8 cellular contexts compared by ENCODE assay signal in the genomic region with DNA sequence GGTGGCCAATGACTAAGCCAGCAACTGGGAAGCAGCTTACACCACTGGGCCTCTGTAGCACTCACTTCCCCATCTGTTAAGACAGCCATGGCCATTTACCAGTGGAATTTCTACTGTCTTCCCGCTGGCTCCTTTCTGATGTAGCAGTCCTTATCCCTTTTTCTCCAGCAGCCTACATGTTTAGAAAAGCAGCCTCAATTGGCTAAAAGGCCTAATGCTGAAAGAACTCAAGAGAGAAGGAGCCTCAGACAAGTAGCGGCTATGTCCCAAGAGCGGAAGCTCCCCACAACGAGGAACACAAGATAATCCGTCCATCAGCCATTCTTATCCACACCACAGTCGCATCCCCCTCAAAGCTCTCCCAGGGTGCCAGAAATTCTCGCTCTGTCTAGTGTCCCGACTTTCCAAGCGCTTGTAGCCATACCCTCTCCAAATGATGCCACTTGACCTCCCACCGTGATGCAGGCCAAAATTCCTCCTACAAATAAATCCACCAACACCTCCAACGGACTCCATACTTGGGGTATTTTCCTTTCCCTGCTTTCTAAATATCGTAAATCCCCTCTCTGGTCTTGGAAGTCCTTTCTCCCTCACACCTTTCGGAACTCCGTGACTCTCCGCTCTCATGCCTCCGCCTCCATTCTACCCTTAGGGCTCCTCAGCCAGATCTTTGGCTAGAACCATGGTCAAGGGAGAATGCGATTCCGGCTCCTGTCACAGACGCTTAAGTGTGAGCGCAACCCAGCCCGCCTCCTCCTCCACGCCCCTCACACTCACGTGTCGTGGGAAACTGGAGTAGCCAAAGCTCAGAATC. TPM values are rescaled to one million over a fixed set of nuclear protein-coding genes. Genes with fewer than 3 reads are reported as not detected.
A peak's percentile ranks its signal among the peaks of the same experiment; 100 is the strongest.
DNase-seq lines count a peak whose midpoint lies in the region; ATAC-seq and TF ChIP-seq lines count a peak whose summit lies in the region.

No MANE protein-coding gene starts in this region.

- peaks cover 48% of the 10 kb centered on the region for H3K4me1 Mint-ChIP-seq in activated CD8-positive, alpha-beta T cell treated with anti-CD3 and anti-CD28 coated beads for 36 hours (ENCODE audit: low read depth)

- H4K91ac ChIP-seq in neuronal stem cell (ENCODE audit: low read depth, low read length, poor library complexity), result no peak overlapping the region

- peak overlapping the region; percentile 73 for H3K4me2 ChIP-seq in neuronal stem cell (ENCODE audit: insufficient read depth, low read length, poor library complexity, severe bottlenecking)

- no peaks in the 10 kb centered on the region for H3K79me1 ChIP-seq in neuronal stem cell (ENCODE audit: low read depth, low read length)

- H3K27me3 ChIP-seq in HAP-1 (ENCODE audit: low read depth), result no peaks in the 10 kb centered on the region
- H3K27me3 ChIP-seq in neuronal stem cell (ENCODE audit: control insufficient read depth in 3 of 3, insufficient read depth in 3 of 3, low read depth in 1 of 3, low read length in 3 of 3), result no peaks in the 10 kb centered on the region

- peak overlapping the region; percentile 20 for H3K18ac ChIP-seq in neuronal stem cell (ENCODE audit: low read length)

- H3K4me3 ChIP-seq in HAP-1, result peak overlapping the region; percentile 75
- peak overlapping the region; percentile 71 for H3K4me3 ChIP-seq in fibroblast of villous mesenchyme (ENCODE audit: low read depth, low read length)
- peak overlapping the region; percentile 66 to 85 for H3K4me3 ChIP-seq in neuronal stem cell (ENCODE audit: low read length in 2 of 2)

- CTCF ChIA-PET in activated CD8-positive, alpha-beta T cell treated with anti-CD3 and anti-CD28 coated beads for 36 hours (lab: Charles Lee), result interaction anchor here (0.6 to 11.1 kb wide), 28 partner anchors 11 to 300 kb away, joined by 3 to 173 read pairs (median 5); partner anchors contain the start of gene PHC1

- no peak overlapping the region for H3K4ac ChIP-seq in neuronal stem cell (ENCODE audit: low read length)

- intact Hi-C loops in activated CD8-positive, alpha-beta T cell treated with anti-CD3 and anti-CD28 coated beads for 36 hours (cut with micrococcal nuclease), result loop anchor here (1.0 to 2.0 kb wide), 3 partner anchors 34 to 90 kb away; partner anchors contain the start of gene PHC1

- H2BK15ac ChIP-seq in neuronal stem cell (ENCODE audit: low read length), result no peak overlapping the region

- H3K23ac ChIP-seq in neuronal stem cell (ENCODE audit: low read depth, low read length, poor library complexity), result no peak overlapping the region

- H3K9ac ChIP-seq in neuronal stem cell (ENCODE audit: low read depth, low read length, poor library complexity), result peak overlapping the region; percentile 80

- H3K27ac ChIP-seq in neuronal stem cell (replicated peaks; ENCODE audit: low read length), result peak overlapping the region; percentile 57

- H2BK120ac ChIP-seq in neuronal stem cell (ENCODE audit: low read depth, low read length), result no peak overlapping the region

- POLR2A ChIA-PET in activated CD8-positive, alpha-beta T cell treated with anti-CD3 and anti-CD28 coated beads for 36 hours (lab: Charles Lee), result interaction anchor here (0.6 to 3.9 kb wide), 17 partner anchors 9 to 301 kb away, joined by 3 to 30 read pairs (median 4); no protein-coding TSS in a partner anchor

- peak; percentile 4 for ATAC-seq in activated CD8-positive, alpha-beta T cell treated with anti-CD3 and anti-CD28 coated beads for 36 hours

- peak overlapping the region; percentile 72 for H3K14ac ChIP-seq in neuronal stem cell (ENCODE audit: low read length)

- H3K9me3 Mint-ChIP-seq in activated CD8-positive, alpha-beta T cell treated with anti-CD3 and anti-CD28 coated beads for 36 hours, result peaks cover 14% of the 10 kb centered on the region

- H3K9me3 ChIP-seq in HAP-1, result no peaks in the 10 kb centered on the region
- peaks cover 3% of the 10 kb centered on the region in 2 donors for H3K9me3 ChIP-seq in neuronal stem cell (replicated peaks in 1 of 2; ENCODE audit: control insufficient read depth in 2 of 2, insufficient read depth in 1 of 2, low read depth in 1 of 2, low read length in 2 of 2)

- no peak overlapping the region for H2BK5ac ChIP-seq in neuronal stem cell (ENCODE audit: low read length)

- H3K36me3 Mint-ChIP-seq in activated CD8-positive, alpha-beta T cell treated with anti-CD3 and anti-CD28 coated beads for 36 hours (ENCODE audit: low read depth), result peaks cover 48% of the 10 kb centered on the region

- no CpG with 5 or more reads among the region's 24 CpGs for WGBS in neuronal stem cell (ENCODE audit: extremely low coverage in 2 of 2, insufficient read length in 2 of 2, insufficient replicate concordance in 1 of 2), 2 donors

- H2BK12ac ChIP-seq in neuronal stem cell (ENCODE audit: low read length), result no peak overlapping the region

- DNase-seq in activated T-cell treated with anti-CD3 and anti-CD28 coated beads for 1 hour (ENCODE audit: low read depth) (peak; percentile 25), activated T-cell treated with anti-CD3 and anti-CD28 coated beads for 4 hours (no peak), HAP-1 (ENCODE audit: low spot score in 2 of 2) (peak in 1 of 2 experiments; percentile 25), LoVo (ENCODE audit: low spot score) (peak; percentile 21), fibroblast of villous mesenchyme (ENCODE audit: low read depth) (peak; percentile 58), neuronal stem cell (ENCODE audit: low spot score) (peak; percentile 17), NCI-H446 (lab: John Stamatoyannopoulos, UW) (no peak)
- DNase-seq in activated CD8-positive, alpha-beta T cell treated with anti-CD3 and anti-CD28 coated beads for 36 hours, result peak; percentile 29

- TF ChIP-seq CTCF in activated CD8-positive, alpha-beta T cell treated with anti-CD3 and anti-CD28 coated beads for 36 hours (IDR thresholded peaks at IDR 0.05), result no peak
- no peak for TF ChIP-seq CTCF in fibroblast of villous mesenchyme (IDR thresholded peaks at IDR 0.05; ENCODE audit: insufficient read depth, low read depth, low read length)

- H3K36me3 ChIP-seq in HAP-1 (replicated peaks) (peaks cover 26% of the 10 kb centered on the region), neuronal stem cell (replicated peaks in 1 of 2; ENCODE audit: control insufficient read depth in 2 of 2, insufficient read depth in 2 of 2, low read length in 2 of 2) (peaks cover 7 to 37% of the 10 kb centered on the region in 2 donors)

- no peak overlapping the region for H4K8ac ChIP-seq in neuronal stem cell (ENCODE audit: low read depth, low read length)

- peak overlapping the region; percentile 90 for H3K27ac Mint-ChIP-seq in activated CD8-positive, alpha-beta T cell treated with anti-CD3 and anti-CD28 coated beads for 36 hours

- peak overlapping the region; percentile 87 for H2AFZ ChIP-seq in neuronal stem cell (ENCODE audit: low read length)

- peak overlapping the region; percentile 94 for H3K4me3 Mint-ChIP-seq in activated CD8-positive, alpha-beta T cell treated with anti-CD3 and anti-CD28 coated beads for 36 hours

- H3K4me1 ChIP-seq in HAP-1, result peaks cover 11% of the 10 kb centered on the region
- H3K4me1 ChIP-seq in neuronal stem cell (ENCODE audit: control insufficient read depth in 2 of 2, insufficient read depth in 1 of 2, low read depth in 1 of 2, low read length in 2 of 2), result peaks cover 0 to 12% of the 10 kb centered on the region in 2 donors

- H3K27me3 Mint-ChIP-seq in activated CD8-positive, alpha-beta T cell treated with anti-CD3 and anti-CD28 coated beads for 36 hours, result no peaks in the 10 kb centered on the region

- in situ Hi-C loops in HAP-1 (cut with MboI; ENCODE audit: low sequenced_read_pairs), result no loop called here

- no peak overlapping the region for H2AK5ac ChIP-seq in neuronal stem cell (ENCODE audit: low read depth, low read length)

RNA-seq across cellular contexts. Expression of gene M6PR, which starts 0.5 kb away (rescaled TPM):
- 100 to 1,000 TPM; 199 to 206 TPM for total RNA-seq in activated CD8-positive, alpha-beta T cell treated with anti-CD3 and anti-CD28 coated beads for 36 hours
- total RNA-seq in fibroblast of villous mesenchyme, result 155 and 215 TPM in 2 replicates
- polyA plus RNA-seq in neuronal stem cell (2013, experiment 1 of 2), result 91.4 TPM
- 95.0 TPM for polyA plus RNA-seq in neuronal stem cell (2013, experiment 2 of 2)

RNA-seq across cellular contexts. Expression of gene PHC1, which starts 34.6 kb away (rescaled TPM):
- 10 to 100 TPM; 20.3 to 21.6 TPM for total RNA-seq in activated CD8-positive, alpha-beta T cell treated with anti-CD3 and anti-CD28 coated beads for 36 hours
- total RNA-seq in fibroblast of villous mesenchyme, result 13.2 and 13.8 TPM in 2 replicates
- 89.4 TPM for polyA plus RNA-seq in neuronal stem cell (2013, experiment 1 of 2)
- polyA plus RNA-seq in neuronal stem cell (2013, experiment 2 of 2), result 89.7 TPM

RNA-seq across cellular contexts. Expression of gene KLRG1, which starts 40.4 kb away (rescaled TPM):
- 10 to 100 TPM in 1 of 2 experiments, 1 to 10 TPM in 1; 6.6 to 10.1 TPM for total RNA-seq in activated CD8-positive, alpha-beta T cell treated with anti-CD3 and anti-CD28 coated beads for 36 hours
- total RNA-seq in fibroblast of villous mesenchyme, result 0.32 and 0.43 TPM in 2 replicates
- 5.0 TPM for polyA plus RNA-seq in neuronal stem cell (2013, experiment 1 of 2)
- polyA plus RNA-seq in neuronal stem cell (2013, experiment 2 of 2), result 4.3 TPM

Comparison
In these comparisons a context has a peak if more than half of its experiments do, and no peak if none do; other contexts are left out.
1. DNase-seq: peak in activated T-cell treated with anti-CD3 and anti-CD28 coated beads for 1 hour (single experiment), LoVo (single experiment), activated CD8-positive, alpha-beta T cell treated with anti-CD3 and anti-CD28 coated beads for 36 hours (single experiment), fibroblast of villous mesenchyme (single experiment) and neuronal stem cell (single experiment); none in activated T-cell treated with anti-CD3 and anti-CD28 coated beads for 4 hours (single experiment) and NCI-H446 (0 of 2).
2. Peak in every context shown above with its lines, with median percentiles within 50 percentile points of each other: H3K4me3 ChIP-seq.